ENCODE assay signal across 20 cellular contexts in the genomic region with DNA sequence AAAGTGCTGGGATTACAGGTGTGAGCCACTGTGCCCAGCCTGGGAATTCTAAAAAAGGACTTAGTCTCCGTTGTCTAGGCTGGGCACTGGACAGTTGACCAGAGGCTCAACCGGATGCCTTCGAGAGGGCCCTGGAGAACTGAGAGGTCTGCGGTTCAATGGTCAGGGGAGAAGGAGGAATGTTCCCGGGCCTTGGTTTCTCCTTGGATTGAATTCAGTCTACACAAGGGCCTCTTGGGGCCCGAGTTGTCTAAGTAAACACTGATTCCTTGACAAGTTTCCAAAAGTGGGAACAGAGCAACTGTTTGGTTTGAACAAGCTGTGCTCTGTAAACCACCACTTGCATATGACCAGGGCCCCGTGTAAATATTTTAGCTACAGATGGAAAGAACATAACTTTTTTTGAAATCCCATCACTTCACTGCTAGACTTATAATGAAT. TPM values are rescaled to one million over a fixed set of nuclear protein-coding genes. Genes with fewer than 3 reads are reported as not detected.
A peak's percentile ranks its signal among the peaks of the same experiment; 100 is the strongest.
DNase-seq lines count a peak whose midpoint lies in the region; ATAC-seq, FAIRE-seq and TF ChIP-seq lines count a peak whose summit lies in the region.
"Had no signal": no experiment of that assay in that cellular context is flagged by ENCODE, and none has a peak within 500 bp of the region (broad histone marks: within the 10 kb centered on the region; RNA-seq: fewer than 3 reads in every experiment).

No MANE protein-coding gene starts in this region.

- WGBS in thyroid gland, 2 donors = 18 to 36% methylated on average over 7 of the region's 7 CpGs

- FAIRE-seq in kidney (lab: Jason Lieb, UNC) = no peak
- FAIRE-seq: islet of Langerhans had no signal

- H3K9ac ChIP-seq in kidney (ENCODE audit: low read length in 2 of 2) = no peak overlapping the region

- H3K36me3 ChIP-seq in mucosa of descending colon (ENCODE audit: low read depth) (no peaks in the 10 kb centered on the region), thyroid gland (no peaks in the 10 kb centered on the region), kidney (ENCODE audit: control insufficient read depth in 1 of 2, insufficient read depth in 2 of 2, low read length in 2 of 2) (no peaks in the 10 kb centered on the region)

- ATAC-seq in mucosa of descending colon = peak; percentile 71
- ATAC-seq in GM18868 (IDR thresholded peaks at IDR 0.05; ENCODE audit: unreplicated experiment) = no peak
- ATAC-seq: activated T-helper 17 cell treated with anti-CD3 and anti-CD28 coated beads, Interleukin-2, amount 50 U/mL, for 72 hours; HCT116; naive thymus-derived CD8-positive, alpha-beta T cell; stimulated activated naive B cell treated with anti-CD40 and anti-IgM and Interleukin-4, amounts not matched to agents 10 μg/mL and 1 μg/mL and 100 μg/mL, for 72 hours had no signal

- TF ChIP-seq CTCF in fibroblast of mammary gland (conservative IDR thresholded peaks at IDR 0.05; ENCODE audit: control insufficient read depth, insufficient read depth, low read depth, low read length) (no peak), mucosa of descending colon (IDR thresholded peaks at IDR 0.05) (no peak), thyroid gland (IDR thresholded peaks at IDR 0.05) (no peak), kidney (IDR thresholded peaks at IDR 0.05; ENCODE audit: borderline replicate concordance, extremely low read depth, insufficient read depth) (no peak)

- DNase-seq in RPMI7951 (ENCODE audit: low read depth) (peak; percentile 65), fibroblast of mammary gland (ENCODE audit: low read depth) (peak; percentile 93), mucosa of descending colon (peak in 2 of 3 donors; percentile 27 to 31), thyroid gland (peak; percentile 92 to 93), NCI-H524 treated with DMSO at 0.1 percent for 48 hours (lab: John Stamatoyannopoulos, UW) (no peak), kidney (no peak)
- DNase-seq in activated T-cell treated with anti-CD3 and anti-CD28 coated beads, Interleukin-2, amount 50 U/mL, for 48 hours = no peak
- DNase-seq: activated CD4-positive, alpha-beta memory T cell treated with anti-CD3 and anti-CD28 coated beads, Interleukin-2, amount 10 ng/mL, durations not matched to agents 7 days and 5 days; amniotic stem cell; DMS79 treated with DMSO at 0.1 percent for 48 hours; effector CD4-positive, alpha-beta T cell; Kasumi-1; naive thymus-derived CD8-positive, alpha-beta T cell; NCI-H146; NCI-H510A treated with DMSO at 0.1 percent for 48 hours; stimulated activated naive B cell treated with anti-CD40 and anti-IgM and Interleukin-4, amounts not matched to agents 10 μg/mL and 1 μg/mL and 100 μg/mL, for 72 hours had no signal

- no peaks in the 10 kb centered on the region for H3K27me3 ChIP-seq in thyroid gland

- intact Hi-C loops in mucosa of descending colon (cut with DNase I, micrococcal nuclease) = no loop called here
- intact Hi-C loops in thyroid gland (cut with DNase I) = no loop called here
- intact Hi-C loops in kidney (cut with DNase I) = no loop called here

- no peaks in the 10 kb centered on the region for H3K9me3 ChIP-seq in mucosa of descending colon
- H3K9me3 ChIP-seq in thyroid gland = no peaks in the 10 kb centered on the region
- no peaks in the 10 kb centered on the region for H3K9me3 ChIP-seq in kidney (ENCODE audit: control insufficient read depth in 1 of 2, low read length in 2 of 2)

- no peak overlapping the region for H3K4me3 ChIP-seq in fibroblast of mammary gland (ENCODE audit: control insufficient read depth, low read depth, low read length)
- no peak overlapping the region for H3K4me3 ChIP-seq in mucosa of descending colon
- H3K4me3 ChIP-seq in thyroid gland (replicated peaks in 1 of 3) = no peak overlapping the region
- no peak overlapping the region for H3K4me3 ChIP-seq in kidney (ENCODE audit: low read length in 2 of 2)

- TF ChIP-seq POLR2A in thyroid gland (IDR thresholded peaks at IDR 0.05) = no peak

- H3K27ac ChIP-seq in thyroid gland (peak overlapping the region; percentile 77 to 89 (median 89)), kidney (ENCODE audit: low read depth in 2 of 2, low read length in 2 of 2) (no peak overlapping the region)

- no peaks in the 10 kb centered on the region for H3K4me1 ChIP-seq in mucosa of descending colon (ENCODE audit: low read depth)
- peaks cover 29 to 36% of the 10 kb centered on the region in 2 donors for H3K4me1 ChIP-seq in thyroid gland
- peaks cover 0 to 3% of the 10 kb centered on the region in 2 donors for H3K4me1 ChIP-seq in kidney (ENCODE audit: control insufficient read depth in 1 of 2, insufficient read depth in 1 of 2, low read depth in 1 of 2, low read length in 2 of 2)

RNA-seq across cellular contexts. Expression of a gene that starts 29.1 kb away (rescaled TPM):
- total RNA-seq in RPMI7951 (2014; rRNA removed; shearing (Covaris generic)) = 324 and 335 TPM in 2 replicates
- total RNA-seq in mucosa of descending colon (100 to 1,000 TPM; 346 to 393 (median 381) TPM), thyroid gland (100 to 1,000 TPM in 2 of 4 donors, 10 to 100 TPM in 2; 75.4 to 116 (median 93.1) TPM), kidney (265 TPM)
- 253 TPM for polyA plus RNA-seq in kidney (ENCODE audit: insufficient read depth, low read depth, low replicate concordance)

Comparison
In these comparisons a context has a peak if more than half of its experiments do, and no peak if none do; other contexts are left out.
1. DNase-seq: peak in RPMI7951 (single experiment), fibroblast of mammary gland (single experiment), mucosa of descending colon (2 of 3) and thyroid gland (2 of 2); none in NCI-H524 treated with DMSO at 0.1 percent for 48 hours (single experiment), activated T-cell treated with anti-CD3 and anti-CD28 coated beads, Interleukin-2, amount 50 U/mL, for 48 hours (0 of 2) and kidney (single experiment).
2. H3K27ac ChIP-seq: peak in thyroid gland (3 of 3); none in kidney (0 of 2).